14 cellular contexts compared by ENCODE assay signal in genomic region chr4:23962462-23962861, GRCh38.
"Had no signal": no experiment of that assay in that cellular context is flagged by ENCODE, and none has a peak within 500 bp of the region (broad histone marks: within the 10 kb centered on the region; RNA-seq: fewer than 3 reads in every experiment).

No MANE protein-coding gene starts in this region.

- H3K4me3 Mint-ChIP-seq: activated naive CD8-positive, alpha-beta T cell treated with anti-CD3 and anti-CD28 coated beads, Interleukin-2, amount 10 ng/mL, durations not matched to agents 7 days and 5 days; activated T-helper 1 cell treated with anti-CD3 and anti-CD28 coated beads, Interleukin-12 subunit alpha, Interleukin-12 subunit beta, Interleukin-2, Interleukin-4 antibody, amounts not matched to agents 30 ng/mL and 10 ng/mL and 1 ng/mL, durations not matched to agents 14 hours and 24 hours and 36 hours; brain; naive B cell had no signal

- H3K27ac Mint-ChIP-seq: activated naive CD8-positive, alpha-beta T cell treated with anti-CD3 and anti-CD28 coated beads, Interleukin-2, amount 10 ng/mL, durations not matched to agents 7 days and 5 days; activated T-helper 1 cell treated with anti-CD3 and anti-CD28 coated beads, Interleukin-12 subunit alpha, Interleukin-12 subunit beta, Interleukin-2, Interleukin-4 antibody, amounts not matched to agents 30 ng/mL and 10 ng/mL and 1 ng/mL, durations not matched to agents 14 hours and 24 hours and 36 hours; brain; naive B cell had no signal

- H3K9me3 Mint-ChIP-seq: activated naive CD8-positive, alpha-beta T cell treated with anti-CD3 and anti-CD28 coated beads, Interleukin-2, amount 10 ng/mL, durations not matched to agents 7 days and 5 days; activated T-helper 1 cell treated with anti-CD3 and anti-CD28 coated beads, Interleukin-12 subunit alpha, Interleukin-12 subunit beta, Interleukin-2, Interleukin-4 antibody, amounts not matched to agents 30 ng/mL and 10 ng/mL and 1 ng/mL, durations not matched to agents 14 hours and 24 hours and 36 hours; brain had no signal

- H3K9me3 ChIP-seq: colonic mucosa, ovary, tibial artery had no signal

- H3K36me3 Mint-ChIP-seq: activated naive CD8-positive, alpha-beta T cell treated with anti-CD3 and anti-CD28 coated beads, Interleukin-2, amount 10 ng/mL, durations not matched to agents 7 days and 5 days; brain; naive B cell had no signal

- H3K36me3 ChIP-seq: colonic mucosa, ovary, tibial artery had no signal

- H3K4me1 Mint-ChIP-seq: activated naive CD8-positive, alpha-beta T cell treated with anti-CD3 and anti-CD28 coated beads, Interleukin-2, amount 10 ng/mL, durations not matched to agents 7 days and 5 days; naive B cell had no signal

- H3K4me3 ChIP-seq: colonic mucosa, ovary, tibial artery had no signal

- H3K27me3 ChIP-seq: colonic mucosa, ovary, tibial artery had no signal

- H3K27me3 Mint-ChIP-seq: activated naive CD8-positive, alpha-beta T cell treated with anti-CD3 and anti-CD28 coated beads, Interleukin-2, amount 10 ng/mL, durations not matched to agents 7 days and 5 days; brain; naive B cell had no signal

- H3K4me1 ChIP-seq: colonic mucosa, tibial artery had no signal

- DNase-seq: activated CD4-positive, alpha-beta T cell treated with anti-CD3 and anti-CD28 coated beads, Interleukin-2, amount 50 U/mL, for 1 hour; activated CD8-positive, alpha-beta memory T cell treated with anti-CD3 and anti-CD28 coated beads for 24 hours; activated naive CD4-positive, alpha-beta T cell; activated naive CD8-positive, alpha-beta T cell treated with anti-CD3 and anti-CD28 coated beads, Interleukin-2, amount 10 ng/mL, durations not matched to agents 7 days and 5 days; central memory CD4-positive, alpha-beta T cell; colonic mucosa; islet precursor cell; naive B cell; ovary; stimulated activated CD4-positive, alpha-beta T cell treated with anti-CD3 and anti-CD28 coated beads, Interleukin-12 subunit alpha, Interleukin-12 subunit beta, amount 100 ng/mL, for 4 hours; stimulated activated CD4-positive, alpha-beta T cell treated with anti-CD3 and anti-CD28 coated beads, Interleukin-2, amount 100 ng/mL, for 24 hours; tibial artery had no signal

- H3K27ac ChIP-seq: colonic mucosa, ovary, tibial artery had no signal
